Comparison of ENCODE assay signal across 8 cellular contexts in the genomic region with DNA sequence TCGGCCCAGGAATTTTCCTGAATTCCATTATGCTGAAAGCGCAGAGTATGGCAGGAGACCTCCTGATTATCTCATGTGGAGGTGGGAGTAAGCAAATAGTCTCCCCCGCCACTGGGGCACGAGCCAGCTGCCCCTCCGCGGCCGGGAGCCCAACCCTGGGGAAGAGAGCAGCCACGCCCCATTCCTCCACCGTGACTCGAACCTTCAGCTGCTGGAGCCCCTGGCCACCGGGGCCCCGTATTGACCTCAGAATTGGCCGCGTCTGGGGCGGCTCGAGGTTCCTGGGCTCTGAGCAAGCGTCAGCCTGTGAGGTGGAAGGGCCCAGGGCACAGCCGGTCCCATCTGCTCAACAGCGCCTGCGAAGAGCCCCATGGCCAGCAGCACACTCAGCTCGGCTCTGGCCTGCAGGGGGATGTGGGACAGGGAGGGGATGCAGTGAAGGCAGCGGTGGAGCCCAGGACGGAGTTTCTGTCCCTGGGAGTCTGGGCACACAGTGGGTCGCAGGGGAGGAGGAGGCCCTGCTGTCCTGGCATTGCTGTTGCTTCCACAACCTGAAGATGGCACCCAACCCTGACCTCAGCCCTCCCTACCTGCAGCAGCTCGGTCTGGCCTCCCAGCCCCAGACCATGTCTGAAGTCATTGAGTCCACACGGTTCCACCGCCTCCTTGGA.
DNase-seq lines count a peak whose midpoint lies in the region; ATAC-seq and TF ChIP-seq lines count a peak whose summit lies in the region.

No MANE protein-coding gene starts in this region.

- peaks cover 22% of the 10 kb centered on the region for H3K4me1 ChIP-seq in mucosa of stomach (ENCODE audit: control insufficient read depth, insufficient read depth, low read length)

- H3K27ac Mint-ChIP-seq in HFFc6: peak overlapping the region; percentile 96

- DNase-seq in NCI-H510A treated with DMSO at 0.1 percent for 48 hours (lab: John Stamatoyannopoulos, UW) (peak; percentile 18), NCI-H510A (lab: John Stamatoyannopoulos, UW) (no peak), HFFc6 (peak; percentile 90), SK-MEL-5 (ENCODE audit: low read depth, low spot score) (peak; percentile 38), T-helper 9 cell (no peak)

- H3K36me3 Mint-ChIP-seq in HFFc6 (ENCODE audit: low read depth): peaks cover 5% of the 10 kb centered on the region; the same call in 1 of the 2 replicates

- no peaks in the 10 kb centered on the region for H3K36me3 ChIP-seq in mucosa of stomach (ENCODE audit: control insufficient read depth, insufficient read depth, low read length)

- H3K4me3 ChIP-seq in mucosa of stomach (ENCODE audit: low read length): no peak overlapping the region

- peak overlapping the region; percentile 26 for H3K9ac ChIP-seq in mucosa of stomach (ENCODE audit: low read length)

- in situ Hi-C loops in SK-MEL-5 (cut with HindIII; ENCODE audit: low pct_unique_long_range_greater_than_20kb, low sequenced_read_pairs): loop anchor here (25.0 kb wide), 1 partner anchor 392 kb away; no protein-coding TSS in a partner anchor

- peaks cover 44% of the 10 kb centered on the region for H3K4me1 Mint-ChIP-seq in HFFc6 (ENCODE audit: low read depth)

- peaks cover 20% of the 10 kb centered on the region for H3K27me3 Mint-ChIP-seq in HFFc6 (ENCODE audit: insufficient read depth)

- ATAC-seq in esophagus mucosa: peak; percentile 61
- ATAC-seq in HG03469 (IDR thresholded peaks at IDR 0.05; ENCODE audit: unreplicated experiment): no peak

- TF ChIP-seq CTCF in HFFc6 (IDR thresholded peaks at IDR 0.05): peak; percentile 71

- no peaks in the 10 kb centered on the region for H3K9me3 ChIP-seq in mucosa of stomach (ENCODE audit: control insufficient read depth, low read length)

- peak overlapping the region; percentile 79 for H3K4me3 Mint-ChIP-seq in HFFc6

- no peaks in the 10 kb centered on the region for H3K9me3 Mint-ChIP-seq in HFFc6

- peaks cover 38% of the 10 kb centered on the region for H3K27me3 ChIP-seq in mucosa of stomach (ENCODE audit: control insufficient read depth, insufficient read depth, low read length)

Comparison
In these comparisons a context has a peak if more than half of its experiments do, and no peak if none do; other contexts are left out.
1. DNase-seq: peak in NCI-H510A treated with DMSO at 0.1 percent for 48 hours (single experiment), HFFc6 (single experiment) and SK-MEL-5 (single experiment); none in NCI-H510A (single experiment) and T-helper 9 cell (single experiment).